In genomic region chrX:153954618-153955450, GRCh38 we compare ENCODE assay signal across 1 cellular context.
A peak's percentile ranks its signal among the peaks of the same experiment; 100 is the strongest.
TF ChIP-seq lines count a peak whose summit lies in the region.

No MANE protein-coding gene starts in this region.

TF ChIP-seq in HEK293, 187 proteins besides CTCF, POLR2A, EP300 and RAD21 (continued from another document):
- peak; percentile 83 for TF ChIP-seq GLIS2 (tag by site-specific recombination; IDR thresholded peaks at IDR 0.05)
- TF ChIP-seq ZNF132 (tag by site-specific recombination; IDR thresholded peaks at IDR 0.05; ENCODE audit: borderline replicate concordance) = no peak
- TF ChIP-seq ZNF600 (tag by site-specific recombination; IDR thresholded peaks at IDR 0.05) = peak; percentile 43; the same call in 1 of the 2 replicates
